12 cellular contexts compared by ENCODE assay signal in genomic region chr1:8370046-8370881, GRCh38. TPM values are rescaled to one million over a fixed set of nuclear protein-coding genes. Genes with fewer than 3 reads are reported as not detected.
DNase-seq lines count a peak whose midpoint lies in the region; ATAC-seq and TF ChIP-seq lines count a peak whose summit lies in the region.
"Had no signal": no experiment of that assay in that cellular context is flagged by ENCODE, and none has a peak within 500 bp of the region (broad histone marks: within the 10 kb centered on the region; RNA-seq: fewer than 3 reads in every experiment).

No MANE protein-coding gene starts in this region.

- intact Hi-C loops in activated CD4-positive, alpha-beta T cell treated with anti-CD3 and anti-CD28 coated beads for 36 hours (cut with DNase I, micrococcal nuclease), result no loop called here
- intact Hi-C loops in transverse colon (cut with DNase I; ENCODE audit: low total_unique reads), result loop anchor here (5.0 kb wide), 1 partner anchor 42 kb away; no protein-coding TSS in a partner anchor
- intact Hi-C loops in activated CD4-positive, alpha-beta T cell treated with anti-CD3 and anti-CD28 coated beads, Interleukin-2, amount 10 ng/mL, durations not matched to agents 24 days and 14 days (cut with micrococcal nuclease), result no loop called here

- TF ChIP-seq EP300 in transverse colon (IDR thresholded peaks at IDR 0.05; ENCODE audit: low read depth), result no peak

- no peaks in the 10 kb centered on the region for H3K27me3 ChIP-seq in transverse colon

- no peaks in the 10 kb centered on the region for H3K9me3 Mint-ChIP-seq in activated CD4-positive, alpha-beta T cell treated with anti-CD3 and anti-CD28 coated beads for 36 hours (ENCODE audit: low read depth)
- no peaks in the 10 kb centered on the region for H3K9me3 Mint-ChIP-seq in activated CD4-positive, alpha-beta T cell treated with anti-CD3 and anti-CD28 coated beads, Interleukin-2, amount 10 ng/mL, durations not matched to agents 24 days and 14 days

- no peak for TF ChIP-seq POLR2A in transverse colon (IDR thresholded peaks at IDR 0.05)

- peak overlapping the region; percentile 18 for H3K27ac Mint-ChIP-seq in activated CD4-positive, alpha-beta T cell treated with anti-CD3 and anti-CD28 coated beads for 36 hours
- no peak overlapping the region for H3K27ac Mint-ChIP-seq in activated CD4-positive, alpha-beta T cell treated with anti-CD3 and anti-CD28 coated beads, Interleukin-2, amount 10 ng/mL, durations not matched to agents 24 days and 14 days
- H3K27ac Mint-ChIP-seq: activated CD8-positive, alpha-beta memory T cell treated with anti-CD3 and anti-CD28 coated beads, Interleukin-2, amount 10 ng/mL, durations not matched to agents 7 days and 5 days had no signal

- H3K36me3 Mint-ChIP-seq in activated CD4-positive, alpha-beta T cell treated with anti-CD3 and anti-CD28 coated beads for 36 hours (ENCODE audit: low read depth), result peaks cover 19% of the 10 kb centered on the region
- peaks cover 16% of the 10 kb centered on the region for H3K36me3 Mint-ChIP-seq in activated CD4-positive, alpha-beta T cell treated with anti-CD3 and anti-CD28 coated beads, Interleukin-2, amount 10 ng/mL, durations not matched to agents 24 days and 14 days (ENCODE audit: low read depth)

- peak overlapping the region; percentile 47 for H3K27ac ChIP-seq in mesodermal cell (ENCODE audit: low read depth, low read length, severe bottlenecking)
- peak overlapping the region; percentile 62 to 89 (median 76) for H3K27ac ChIP-seq in transverse colon
- H3K27ac ChIP-seq: epithelial cell of prostate had no signal

- DNase-seq in activated CD4-positive, alpha-beta T cell treated with anti-CD3 and anti-CD28 coated beads for 36 hours, result peak; percentile 0
- DNase-seq in activated CD4-positive, alpha-beta T cell treated with anti-CD3 and anti-CD28 coated beads, Interleukin-2, amount 50 U/mL, for 4 hours, result no peak
- peak; percentile 56 for DNase-seq in astrocyte of the spinal cord (ENCODE audit: low read depth, low spot score)
- no peak for DNase-seq in transverse colon
- no peak for DNase-seq in activated CD4-positive, alpha-beta T cell treated with anti-CD3 and anti-CD28 coated beads, Interleukin-2, amount 10 ng/mL, durations not matched to agents 24 days and 14 days
- DNase-seq: activated CD8-positive, alpha-beta memory T cell treated with anti-CD3 and anti-CD28 coated beads, Interleukin-2, amount 10 ng/mL, durations not matched to agents 7 days and 5 days had no signal

- ATAC-seq in activated CD4-positive, alpha-beta T cell treated with anti-CD3 and anti-CD28 coated beads for 36 hours, result no peak
- ATAC-seq in GM18861 (IDR thresholded peaks at IDR 0.05; ENCODE audit: unreplicated experiment) (no peak), GM18873 (IDR thresholded peaks at IDR 0.05; ENCODE audit: low FRiP score, unreplicated experiment) (no peak)
- ATAC-seq: activated CD8-positive, alpha-beta memory T cell treated with anti-CD3 and anti-CD28 coated beads, Interleukin-2, amount 10 ng/mL, durations not matched to agents 7 days and 5 days had no signal

- POLR2A ChIA-PET in activated CD4-positive, alpha-beta T cell treated with anti-CD3 and anti-CD28 coated beads for 36 hours (lab: Charles Lee), result interaction anchor here (0.6 kb wide), 1 partner anchor 1477 kb away, joined by 3 read pairs; no protein-coding TSS in a partner anchor

- H3K9me3 ChIP-seq in mesodermal cell (ENCODE audit: control insufficient read depth, low read length) (no peaks in the 10 kb centered on the region), transverse colon (no peaks in the 10 kb centered on the region)

- peaks cover 71% of the 10 kb centered on the region for H3K36me3 ChIP-seq in mesodermal cell (ENCODE audit: control insufficient read depth, insufficient read depth, low read length)
- H3K36me3 ChIP-seq in transverse colon, result peaks cover 0 to 1% (median 0%) of the 10 kb centered on the region in 4 donors

- WGBS in mesodermal cell (ENCODE audit: insufficient coverage in 2 of 2), 2 experiments, result 75 to 88% methylated on average over 6 to 7 of the region's 14 CpGs
- 67 to 88% methylated on average over 4 to 14 of the region's 14 CpGs for WGBS in transverse colon (ENCODE audit: low coverage in 1 of 2), 2 donors

- H3K4me1 Mint-ChIP-seq in activated CD4-positive, alpha-beta T cell treated with anti-CD3 and anti-CD28 coated beads for 36 hours, result peaks cover 52% of the 10 kb centered on the region
- H3K4me1 Mint-ChIP-seq in activated CD4-positive, alpha-beta T cell treated with anti-CD3 and anti-CD28 coated beads, Interleukin-2, amount 10 ng/mL, durations not matched to agents 24 days and 14 days, result peaks cover 19% of the 10 kb centered on the region

- TF ChIP-seq CTCF in astrocyte of the spinal cord (IDR thresholded peaks at IDR 0.05; ENCODE audit: low read depth, low read length) (no peak), transverse colon (IDR thresholded peaks at IDR 0.05) (no peak)

- H3K4me1 ChIP-seq in mesodermal cell (ENCODE audit: control insufficient read depth, insufficient read depth, low read length, poor library complexity, severe bottlenecking) (peaks cover 68% of the 10 kb centered on the region), transverse colon (peaks cover 33 to 83% (median 50%) of the 10 kb centered on the region in 4 donors)

- H3K4me3 ChIP-seq in astrocyte of the spinal cord (ENCODE audit: low read depth, low read length) (no peak overlapping the region), mesodermal cell (ENCODE audit: extremely low read depth, insufficient read depth, low read length, poor library complexity, severe bottlenecking) (no peak overlapping the region), transverse colon (no peak overlapping the region)
- H3K4me3 ChIP-seq: skin epidermis had no signal

- no peaks in the 10 kb centered on the region for H3K27me3 Mint-ChIP-seq in activated CD4-positive, alpha-beta T cell treated with anti-CD3 and anti-CD28 coated beads for 36 hours
- no peaks in the 10 kb centered on the region for H3K27me3 Mint-ChIP-seq in activated CD4-positive, alpha-beta T cell treated with anti-CD3 and anti-CD28 coated beads, Interleukin-2, amount 10 ng/mL, durations not matched to agents 24 days and 14 days
- H3K27me3 Mint-ChIP-seq: activated CD8-positive, alpha-beta memory T cell treated with anti-CD3 and anti-CD28 coated beads, Interleukin-2, amount 10 ng/mL, durations not matched to agents 7 days and 5 days; B cell had no signal

- in situ Hi-C loops in astrocyte of the spinal cord (cut with HindIII; ENCODE audit: low sequenced_read_pairs) (no loop called here), transverse colon (cut with MboI; ENCODE audit: low pct_ligation_motif_present in 1 of 4, low pct_unique_long_range_greater_than_20kb in 1 of 4, low sequenced_read_pairs in 3 of 4) (no loop called here)

- CTCF ChIA-PET in activated CD4-positive, alpha-beta T cell treated with anti-CD3 and anti-CD28 coated beads for 36 hours (lab: Charles Lee), result interaction anchor here (0.6 to 4.2 kb wide), 7 partner anchors 10 to 573 kb away, joined by 3 to 19 read pairs (median 4); no protein-coding TSS in a partner anchor

- H3K4me3 Mint-ChIP-seq in activated CD4-positive, alpha-beta T cell treated with anti-CD3 and anti-CD28 coated beads for 36 hours, result no peak overlapping the region
- H3K4me3 Mint-ChIP-seq in activated CD4-positive, alpha-beta T cell treated with anti-CD3 and anti-CD28 coated beads, Interleukin-2, amount 10 ng/mL, durations not matched to agents 24 days and 14 days, result no peak overlapping the region
- H3K4me3 Mint-ChIP-seq: activated CD8-positive, alpha-beta memory T cell treated with anti-CD3 and anti-CD28 coated beads, Interleukin-2, amount 10 ng/mL, durations not matched to agents 7 days and 5 days; B cell had no signal

RNA-seq across cellular contexts. Expression of gene SLC45A1, which starts 52.4 kb away (rescaled TPM):
- under 1 TPM; 0.48 to 0.49 TPM for total RNA-seq in activated CD4-positive, alpha-beta T cell treated with anti-CD3 and anti-CD28 coated beads for 36 hours
- 0.77 TPM for polyA plus RNA-seq in mesodermal cell (2013, experiment 1 of 2)
- polyA plus RNA-seq in mesodermal cell (2013, experiment 2 of 2), result 0.81 TPM
- total RNA-seq in transverse colon, result 1 to 10 TPM; 2.3 to 7.1 (median 4.1) TPM
- 0.12 and 0.38 TPM in 2 replicates for total RNA-seq in activated CD4-positive, alpha-beta T cell treated with anti-CD3 and anti-CD28 coated beads, Interleukin-2, amount 10 ng/mL, durations not matched to agents 24 days and 14 days

Comparison
In these comparisons a context has a peak if more than half of its experiments do, and no peak if none do; other contexts are left out.
1. DNase-seq: peak in activated CD4-positive, alpha-beta T cell treated with anti-CD3 and anti-CD28 coated beads for 36 hours (single experiment) and astrocyte of the spinal cord (single experiment); none in activated CD4-positive, alpha-beta T cell treated with anti-CD3 and anti-CD28 coated beads, Interleukin-2, amount 50 U/mL, for 4 hours (0 of 2), transverse colon (single experiment) and activated CD4-positive, alpha-beta T cell treated with anti-CD3 and anti-CD28 coated beads, Interleukin-2, amount 10 ng/mL, durations not matched to agents 24 days and 14 days (single experiment).